In the genomic region with DNA sequence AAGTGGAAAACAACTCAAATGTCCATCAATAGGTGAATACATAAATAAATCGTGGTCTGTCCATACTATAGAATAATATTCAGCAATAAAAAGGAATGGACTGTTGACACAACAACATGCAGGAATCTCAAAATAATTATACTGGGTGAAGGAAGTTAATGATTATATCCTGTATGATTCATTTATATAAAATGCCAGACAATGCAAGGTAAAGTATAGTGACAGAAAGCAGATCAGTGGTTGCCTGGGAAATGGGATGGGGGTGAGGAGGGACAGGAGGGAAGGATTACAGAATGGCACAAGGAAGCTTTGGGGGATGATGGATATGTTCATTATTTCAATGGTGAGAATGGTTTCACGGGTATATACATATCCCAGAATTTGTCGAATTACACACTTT, we compare ENCODE assay signal across 26 cellular contexts.
"Had no signal": no experiment of that assay in that cellular context is flagged by ENCODE, and none has a peak within 500 bp of the region (broad histone marks: within the 10 kb centered on the region; RNA-seq: fewer than 3 reads in every experiment).

No MANE protein-coding gene starts in this region.

- H3K9me3 Mint-ChIP-seq: naive thymus-derived CD8-positive, alpha-beta T cell; nephron progenitor cell; stimulated activated naive B cell treated with anti-CD40 and anti-IgM and Interleukin-4, amounts not matched to agents 10 μg/mL and 1 μg/mL and 100 μg/mL, for 72 hours; stimulated activated naive CD8-positive, alpha-beta T cell treated with anti-CD3 and anti-CD28 coated beads, Interleukin-15, Interleukin-2, amounts not matched to agents 100 ng/mL and 50 ng/mL, for 24 hours had no signal

- H3K4me3 Mint-ChIP-seq: naive thymus-derived CD8-positive, alpha-beta T cell; nephron progenitor cell; stimulated activated naive B cell treated with anti-CD40 and anti-IgM and Interleukin-4, amounts not matched to agents 10 μg/mL and 1 μg/mL and 100 μg/mL, for 72 hours; stimulated activated naive CD8-positive, alpha-beta T cell treated with anti-CD3 and anti-CD28 coated beads, Interleukin-15, Interleukin-2, amounts not matched to agents 100 ng/mL and 50 ng/mL, for 24 hours had no signal

- H3K4me1 ChIP-seq: gastrocnemius medialis, prostate gland, uterus had no signal

- H3K4me1 Mint-ChIP-seq: naive thymus-derived CD8-positive, alpha-beta T cell; nephron progenitor cell; stimulated activated naive B cell treated with anti-CD40 and anti-IgM and Interleukin-4, amounts not matched to agents 10 μg/mL and 1 μg/mL and 100 μg/mL, for 72 hours had no signal

- H3K27me3 Mint-ChIP-seq: stimulated activated naive B cell treated with anti-CD40 and anti-IgM and Interleukin-4, amounts not matched to agents 10 μg/mL and 1 μg/mL and 100 μg/mL, for 72 hours; stimulated activated naive CD8-positive, alpha-beta T cell treated with anti-CD3 and anti-CD28 coated beads, Interleukin-15, Interleukin-2, amounts not matched to agents 100 ng/mL and 50 ng/mL, for 24 hours had no signal

- H3K36me3 ChIP-seq: gastrocnemius medialis, lower lobe of right lung, prostate gland, thoracic aorta, upper lobe of right lung, uterus had no signal

- H3K36me3 Mint-ChIP-seq: naive thymus-derived CD8-positive, alpha-beta T cell; stimulated activated naive B cell treated with anti-CD40 and anti-IgM and Interleukin-4, amounts not matched to agents 10 μg/mL and 1 μg/mL and 100 μg/mL, for 72 hours had no signal

- H3K27ac ChIP-seq: dorsolateral prefrontal cortex, epithelial cell of prostate, gastrocnemius medialis, heart left ventricle, lower lobe of right lung, prostate gland, skin epidermis, thoracic aorta, tibial nerve, upper lobe of right lung, uterus had no signal

- H3K27me3 ChIP-seq: dorsolateral prefrontal cortex, gastrocnemius medialis, heart left ventricle, tibial nerve, upper lobe of right lung, uterus had no signal

- DNase-seq: cortex of kidney; dorsolateral prefrontal cortex; effector CD4-positive, alpha-beta T cell; foreskin fibroblast; gastrocnemius medialis; heart left ventricle; hippocampal formation; left ventricle myocardium superior; lower lobe of right lung; naive thymus-derived CD8-positive, alpha-beta T cell; nephron progenitor cell; nucleus accumbens; right cardiac atrium; stimulated activated CD4-positive, alpha-beta T cell treated with anti-CD3 and anti-CD28 coated beads, Interleukin-15, amount 100 ng/mL, for 24 hours; stimulated activated CD4-positive, alpha-beta T cell treated with anti-CD3 and anti-CD28 coated beads, Interleukin-2, amount 100 ng/mL, for 48 hours; stimulated activated naive B cell treated with anti-CD40 and anti-IgM and Interleukin-4, amounts not matched to agents 10 μg/mL and 1 μg/mL and 100 μg/mL, for 72 hours; upper lobe of right lung; uterus had no signal

- H3K4me3 ChIP-seq: dorsolateral prefrontal cortex, gastrocnemius medialis, heart left ventricle, lower lobe of right lung, prostate gland, skin epidermis, thoracic aorta, tibial nerve, upper lobe of right lung, uterus had no signal

- ATAC-seq: esophagus mucosa; gastrocnemius medialis; heart left ventricle; left ventricle myocardium superior; lower lobe of right lung; naive thymus-derived CD8-positive, alpha-beta T cell; right cardiac atrium; stimulated activated naive B cell treated with anti-CD40 and anti-IgM and Interleukin-4, amounts not matched to agents 10 μg/mL and 1 μg/mL and 100 μg/mL, for 72 hours; upper lobe of right lung had no signal

- H3K27ac Mint-ChIP-seq: naive thymus-derived CD8-positive, alpha-beta T cell; nephron progenitor cell; stimulated activated naive B cell treated with anti-CD40 and anti-IgM and Interleukin-4, amounts not matched to agents 10 μg/mL and 1 μg/mL and 100 μg/mL, for 72 hours; stimulated activated naive CD8-positive, alpha-beta T cell treated with anti-CD3 and anti-CD28 coated beads, Interleukin-15, Interleukin-2, amounts not matched to agents 100 ng/mL and 50 ng/mL, for 24 hours had no signal

- H3K9me3 ChIP-seq: gastrocnemius medialis, heart left ventricle, lower lobe of right lung, prostate gland, thoracic aorta, tibial nerve, upper lobe of right lung, uterus had no signal

- FAIRE-seq: islet of Langerhans had no signal
